Comparison of ENCODE assay signal across 18 cellular contexts in the genomic region with DNA sequence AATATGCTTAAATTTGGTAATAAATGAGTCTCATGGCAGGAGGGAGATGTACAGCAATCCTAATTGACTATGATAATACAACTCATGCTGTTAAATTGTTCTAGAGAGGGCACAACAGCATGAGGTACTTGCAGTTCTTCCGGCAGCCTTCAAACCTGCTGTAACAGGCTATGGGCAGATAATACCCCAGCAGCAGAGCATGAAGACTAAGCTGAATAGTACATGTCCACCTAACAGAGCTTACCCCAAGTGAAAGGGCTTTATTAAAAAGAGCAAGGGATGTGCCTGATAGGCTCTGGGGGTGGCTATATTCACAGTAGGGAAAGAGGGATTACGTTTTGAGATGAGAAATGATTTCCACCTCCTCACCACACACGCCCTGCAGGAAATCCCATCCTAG. TPM values are rescaled to one million over a fixed set of nuclear protein-coding genes. Genes with fewer than 3 reads are reported as not detected.
DNase-seq lines count a peak whose midpoint lies in the region; TF ChIP-seq lines count a peak whose summit lies in the region.
"Had no signal": no experiment of that assay in that cellular context is flagged by ENCODE, and none has a peak within 500 bp of the region (broad histone marks: within the 10 kb centered on the region; RNA-seq: fewer than 3 reads in every experiment).

No MANE protein-coding gene starts in this region.

- H3K9me3 Mint-ChIP-seq in activated CD4-positive, alpha-beta T cell treated with anti-CD3 and anti-CD28 coated beads, Interleukin-2, amount 10 ng/mL, durations not matched to agents 24 days and 14 days = no peaks in the 10 kb centered on the region
- H3K9me3 Mint-ChIP-seq: CD4-positive, alpha-beta T cell had no signal

- no peak overlapping the region for H3K9ac ChIP-seq in parathyroid adenoma

- peak; percentile 33 for DNase-seq in NCI-H82 (lab: John Stamatoyannopoulos, UW)
- DNase-seq in NCI-H82 treated with DMSO at 0.1 percent for 48 hours (lab: John Stamatoyannopoulos, UW; ENCODE audit: unreplicated experiment) = no peak
- peak; percentile 81 for DNase-seq in NCI-H1417 treated with DMSO at 0.1 percent for 48 hours (lab: John Stamatoyannopoulos, UW)
- peak; percentile 38 for DNase-seq in RPMI8226
- DNase-seq in T-helper 1 cell = no peak
- DNase-seq in NCI-H1105 (lab: John Stamatoyannopoulos, UW) = no peak
- no peak for DNase-seq in activated CD4-positive, alpha-beta T cell treated with anti-CD3 and anti-CD28 coated beads, Interleukin-2, amount 10 ng/mL, durations not matched to agents 24 days and 14 days
- DNase-seq: CD4-positive, alpha-beta T cell; DMS153; GDM1; GOT3; KBM-7; NCI-H2029; NCI-H524; SHP77 had no signal

- no peak overlapping the region for H3K4me3 ChIP-seq in parathyroid adenoma (ENCODE audit: low read depth, low read length)
- H3K4me3 ChIP-seq: SK-N-MC had no signal

- peak overlapping the region; percentile 68 for H3K27ac ChIP-seq in parathyroid adenoma
- H3K27ac ChIP-seq: SK-N-MC had no signal

- no peak overlapping the region for H3K4me3 Mint-ChIP-seq in activated CD4-positive, alpha-beta T cell treated with anti-CD3 and anti-CD28 coated beads, Interleukin-2, amount 10 ng/mL, durations not matched to agents 24 days and 14 days
- H3K4me3 Mint-ChIP-seq: CD4-positive, alpha-beta T cell had no signal

- peaks cover 1% of the 10 kb centered on the region for H3K27me3 Mint-ChIP-seq in activated CD4-positive, alpha-beta T cell treated with anti-CD3 and anti-CD28 coated beads, Interleukin-2, amount 10 ng/mL, durations not matched to agents 24 days and 14 days

- no peaks in the 10 kb centered on the region for H3K27me3 ChIP-seq in parathyroid adenoma (ENCODE audit: control insufficient read depth, insufficient read depth, low read length)

- TF ChIP-seq CTCF in parathyroid adenoma (IDR thresholded peaks at IDR 0.05) = no peak

- H3K36me3 Mint-ChIP-seq in activated CD4-positive, alpha-beta T cell treated with anti-CD3 and anti-CD28 coated beads, Interleukin-2, amount 10 ng/mL, durations not matched to agents 24 days and 14 days (ENCODE audit: low read depth) = no peaks in the 10 kb centered on the region

- no peaks in the 10 kb centered on the region for H3K79me2 ChIP-seq in parathyroid adenoma

- no peaks in the 10 kb centered on the region for H3K4me1 Mint-ChIP-seq in activated CD4-positive, alpha-beta T cell treated with anti-CD3 and anti-CD28 coated beads, Interleukin-2, amount 10 ng/mL, durations not matched to agents 24 days and 14 days

- H3K4me2 ChIP-seq in parathyroid adenoma (ENCODE audit: low read length) = no peak overlapping the region

- no peak overlapping the region for H3K27ac Mint-ChIP-seq in activated CD4-positive, alpha-beta T cell treated with anti-CD3 and anti-CD28 coated beads, Interleukin-2, amount 10 ng/mL, durations not matched to agents 24 days and 14 days
- H3K27ac Mint-ChIP-seq: CD4-positive, alpha-beta T cell had no signal

- no peaks in the 10 kb centered on the region for H3K36me3 ChIP-seq in parathyroid adenoma (ENCODE audit: control insufficient read depth, insufficient read depth, low read length)

- intact Hi-C loops in activated CD4-positive, alpha-beta T cell treated with anti-CD3 and anti-CD28 coated beads, Interleukin-2, amount 10 ng/mL, durations not matched to agents 24 days and 14 days (cut with micrococcal nuclease) = loop anchor here (10.0 kb wide), 1 partner anchor 64 kb away; no protein-coding TSS in a partner anchor

- peaks cover 28% of the 10 kb centered on the region for H3K4me1 ChIP-seq in parathyroid adenoma

- H3K9me3 ChIP-seq in parathyroid adenoma (ENCODE audit: control insufficient read depth, low read length) = no peaks in the 10 kb centered on the region

- H2AFZ ChIP-seq in parathyroid adenoma = peak overlapping the region; percentile 51

RNA-seq across cellular contexts. Expression of a gene that starts 28.9 kb away (rescaled TPM):
- total RNA-seq in activated CD4-positive, alpha-beta T cell treated with anti-CD3 and anti-CD28 coated beads, Interleukin-2, amount 10 ng/mL, durations not matched to agents 24 days and 14 days = not detected in 2 replicates
- total RNA-seq: CD4-positive, alpha-beta T cell; Daoy had no signal

Comparison
In these comparisons a context has a peak if more than half of its experiments do, and no peak if none do; other contexts are left out.
1. DNase-seq: peak in NCI-H82 (single experiment), NCI-H1417 treated with DMSO at 0.1 percent for 48 hours (single experiment) and RPMI8226 (single experiment); none in NCI-H82 treated with DMSO at 0.1 percent for 48 hours (single experiment), T-helper 1 cell (0 of 5), NCI-H1105 (single experiment) and activated CD4-positive, alpha-beta T cell treated with anti-CD3 and anti-CD28 coated beads, Interleukin-2, amount 10 ng/mL, durations not matched to agents 24 days and 14 days (single experiment).